In the genomic region with DNA sequence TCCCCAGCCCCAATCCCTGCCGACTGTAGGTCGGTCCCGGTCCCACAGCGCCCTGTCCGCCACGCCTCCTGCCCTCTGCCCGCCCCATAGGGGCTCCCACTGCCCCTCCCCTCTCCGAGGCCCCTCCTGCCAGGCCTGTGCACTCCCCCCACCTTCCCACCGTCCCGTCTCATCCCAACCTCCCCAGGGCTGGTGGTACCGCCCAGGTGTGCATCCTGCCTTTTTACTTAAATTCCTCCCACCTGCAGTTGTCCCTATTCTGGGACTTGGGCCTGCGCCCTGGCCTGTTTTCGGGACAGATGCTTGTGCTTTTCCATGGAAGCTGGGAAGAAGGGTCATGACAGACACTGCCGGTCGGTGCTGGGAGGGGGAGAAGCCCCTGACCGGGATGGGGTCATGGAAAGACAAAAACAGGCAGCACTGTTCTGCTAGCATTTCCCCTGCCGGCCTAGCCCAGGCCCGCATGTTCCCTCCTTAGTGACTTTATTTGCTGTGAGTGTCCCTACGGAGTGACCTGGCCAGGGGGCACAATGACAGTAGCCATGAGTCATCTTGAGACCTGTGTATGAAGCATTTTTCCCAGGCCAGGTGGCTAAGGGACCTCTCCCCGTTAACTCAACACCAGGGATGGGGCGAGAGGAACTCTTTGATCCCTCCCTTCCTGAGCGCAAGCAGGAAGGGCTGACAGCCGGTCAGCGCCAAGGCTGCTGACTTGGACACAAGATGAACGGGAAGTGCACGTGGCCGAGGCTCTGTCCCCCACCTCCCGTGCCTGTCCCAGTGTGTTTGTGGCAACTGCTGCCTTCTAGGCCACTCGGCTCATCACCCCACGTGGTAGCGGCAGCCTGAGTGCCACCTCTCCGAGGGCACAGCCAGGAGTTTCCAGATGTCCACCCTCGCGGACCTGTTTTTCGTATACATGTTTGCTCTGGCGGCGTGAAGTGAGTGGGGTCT, we compare ENCODE assay signal across 1 cellular context.
TF ChIP-seq lines count a peak whose summit lies in the region.

No MANE protein-coding gene starts in this region.

TF ChIP-seq in IMR-90, 13 proteins besides CTCF, POLR2A, EP300 and RAD21:
- TF ChIP-seq ELK1 (IDR thresholded peaks at IDR 0.05; ENCODE audit: borderline replicate concordance, low read depth, low read length) (no peak), FOS (IDR thresholded peaks at IDR 0.05; ENCODE audit: low read depth, low read length) (no peak), NFE2L2 (IDR thresholded peaks at IDR 0.05; ENCODE audit: low read depth, low read length) (no peak), BHLHE40 (IDR thresholded peaks at IDR 0.05; ENCODE audit: low read depth, low read length) (no peak), RCOR1 (IDR thresholded peaks at IDR 0.05; ENCODE audit: insufficient replicate concordance, low read length) (no peak), CHD1 (IDR thresholded peaks at IDR 0.05; ENCODE audit: low read depth, low read length) (no peak), RFX5 (IDR thresholded peaks at IDR 0.05; ENCODE audit: low read depth, low read length) (no peak), SMC3 (IDR thresholded peaks at IDR 0.05; ENCODE audit: low read depth, low read length) (no peak), MAFK (IDR thresholded peaks at IDR 0.05; ENCODE audit: low read depth, low read length) (no peak), CEBPB (IDR thresholded peaks at IDR 0.05; ENCODE audit: low read depth, low read length) (no peak), MAZ (IDR thresholded peaks at IDR 0.05; ENCODE audit: borderline replicate concordance, low read depth, low read length) (no peak), MXI1 (IDR thresholded peaks at IDR 0.05; ENCODE audit: borderline replicate concordance, low read depth, low read length) (no peak)
- TF ChIP-seq, protein P1, sequence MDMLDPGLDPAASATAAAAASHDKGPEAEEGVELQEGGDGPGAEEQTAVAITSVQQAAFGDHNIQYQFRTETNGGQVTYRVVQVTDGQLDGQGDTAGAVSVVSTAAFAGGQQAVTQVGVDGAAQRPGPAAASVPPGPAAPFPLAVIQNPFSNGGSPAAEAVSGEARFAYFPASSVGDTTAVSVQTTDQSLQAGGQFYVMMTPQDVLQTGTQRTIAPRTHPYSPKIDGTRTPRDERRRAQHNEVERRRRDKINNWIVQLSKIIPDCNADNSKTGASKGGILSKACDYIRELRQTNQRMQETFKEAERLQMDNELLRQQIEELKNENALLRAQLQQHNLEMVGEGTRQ (IDR thresholded peaks at IDR 0.05; ENCODE audit: low read depth, low read length) = no peak
